Comparison of ENCODE assay signal across 9 cellular contexts in genomic region chr11:120296554-120296953, GRCh38. TPM values are rescaled to one million over a fixed set of nuclear protein-coding genes. Genes with fewer than 3 reads are reported as not detected.
"Had no signal": no experiment of that assay in that cellular context is flagged by ENCODE, and none has a peak within 500 bp of the region (broad histone marks: within the 10 kb centered on the region; RNA-seq: fewer than 3 reads in every experiment).

No MANE protein-coding gene starts in this region.

- H3K4me3 ChIP-seq: GM12878 had no signal

- DNase-seq: GDM1, GF-D8 had no signal

- FAIRE-seq: G401.6, GM12878, GM12891, GM12892, GM18507, GM19239 had no signal

- ATAC-seq: GM12878 had no signal

RNA-seq across cellular contexts. Expression of gene POU2F3, which starts 56.6 kb away (rescaled TPM):
- total RNA-seq: G401 had no signal
